ENCODE assay signal across 1 cellular context in the genomic region with DNA sequence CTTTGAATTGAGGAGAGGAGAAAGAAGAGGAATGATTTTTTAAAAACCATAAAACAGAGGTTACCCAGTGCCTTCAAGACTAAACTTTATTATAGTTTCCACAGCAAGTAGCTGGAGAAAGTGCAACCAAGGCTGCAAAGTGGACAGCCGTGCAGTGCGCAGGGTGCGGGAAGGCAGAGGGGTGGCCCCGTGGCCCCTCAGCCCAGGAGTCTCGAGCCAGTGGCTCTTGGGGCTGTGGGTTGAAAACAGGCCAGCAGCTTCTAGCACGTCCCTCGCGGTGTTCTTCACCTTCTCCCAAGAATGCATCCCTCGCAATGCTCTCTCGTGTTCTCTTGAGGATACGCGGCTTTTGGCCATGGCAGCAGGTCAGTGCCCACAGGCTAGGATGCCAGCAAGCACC.
TF ChIP-seq lines count a peak whose summit lies in the region.

No MANE protein-coding gene starts in this region.

TF ChIP-seq in H1, 55 proteins besides CTCF, POLR2A, EP300 and RAD21:
- TF ChIP-seq TEAD4 (IDR thresholded peaks at IDR 0.05; ENCODE audit: low read depth, low read length) (no peak), EGR1 (IDR thresholded peaks at IDR 0.05; ENCODE audit: borderline replicate concordance, low read depth, low read length) (no peak), ATF2 (IDR thresholded peaks at IDR 0.05; ENCODE audit: low read length) (no peak), FOSL1 (IDR thresholded peaks at IDR 0.05; ENCODE audit: insufficient read depth, low read depth, low read length) (no peak), SIRT6 (IDR thresholded peaks at IDR 0.05; ENCODE audit: low read length) (no peak), SP4 (IDR thresholded peaks at IDR 0.05; ENCODE audit: low read length) (no peak), MAFK (IDR thresholded peaks at IDR 0.05; ENCODE audit: low read depth, low read length) (no peak), HDAC2 (IDR thresholded peaks at IDR 0.05; ENCODE audit: borderline replicate concordance in 1 of 2, low read depth in 2 of 2, low read length in 2 of 2) (no peak), RBBP5 (IDR thresholded peaks at IDR 0.05; ENCODE audit: borderline replicate concordance, low read depth, low read length) (no peak)
